In the genomic region with DNA sequence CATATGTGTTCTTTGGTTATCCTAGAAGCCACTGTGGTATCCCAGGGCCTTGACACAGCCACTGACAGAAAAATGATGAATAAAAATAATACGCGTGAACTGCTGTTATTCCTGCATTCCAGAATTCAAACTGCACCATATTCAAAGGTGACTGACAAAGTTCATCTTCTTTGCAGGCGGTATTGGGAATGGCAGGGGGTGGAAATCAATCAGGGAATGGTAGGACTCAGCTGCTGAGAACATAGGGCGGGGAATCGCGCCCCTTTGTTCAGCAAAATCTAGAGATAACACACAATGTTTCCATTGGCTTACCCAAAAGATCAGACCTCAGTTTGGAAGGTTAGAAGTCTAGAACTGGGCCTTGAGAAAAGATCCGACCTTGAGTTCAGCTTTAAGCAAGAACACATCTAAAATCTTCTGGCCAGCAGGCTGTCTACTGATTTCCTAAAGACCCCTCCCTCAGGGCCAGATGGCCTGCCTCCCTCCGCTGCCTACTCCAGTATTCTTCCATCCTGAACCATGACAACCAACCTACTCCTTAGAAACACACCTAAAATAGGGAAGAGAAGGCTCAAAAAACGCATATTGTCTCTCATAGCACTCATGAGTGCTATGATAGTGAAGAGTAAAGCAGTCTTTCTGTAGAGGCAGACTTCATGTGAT, we compare ENCODE assay signal across 13 cellular contexts. TPM values are rescaled to one million over a fixed set of nuclear protein-coding genes. Genes with fewer than 3 reads are reported as not detected.
DNase-seq lines count a peak whose midpoint lies in the region; ATAC-seq and TF ChIP-seq lines count a peak whose summit lies in the region.
"Had no signal": no experiment of that assay in that cellular context is flagged by ENCODE, and none has a peak within 500 bp of the region (broad histone marks: within the 10 kb centered on the region; RNA-seq: fewer than 3 reads in every experiment).

No MANE protein-coding gene starts in this region.

- no peak for TF ChIP-seq CTCF in activated CD8-positive, alpha-beta T cell treated with anti-CD3 and anti-CD28 coated beads for 36 hours (IDR thresholded peaks at IDR 0.05)
- TF ChIP-seq CTCF in type B pancreatic cell (conservative IDR thresholded peaks at IDR 0.05) (no peak), breast epithelium (IDR thresholded peaks at IDR 0.05) (no peak)

- peaks cover 83% of the 10 kb centered on the region for H3K4me1 Mint-ChIP-seq in activated naive CD4-positive, alpha-beta T cell treated with anti-CD3 and anti-CD28 coated beads, Interleukin-2, amount 50 U/mL, for 24 hours
- H3K4me1 Mint-ChIP-seq in activated CD8-positive, alpha-beta T cell treated with anti-CD3 and anti-CD28 coated beads for 36 hours (ENCODE audit: low read depth): peaks cover 78% of the 10 kb centered on the region
- H3K4me1 Mint-ChIP-seq in immature natural killer cell: peaks cover 88 to 93% of the 10 kb centered on the region in 2 donors
- peaks cover 50% of the 10 kb centered on the region for H3K4me1 Mint-ChIP-seq in type B pancreatic cell (ENCODE audit: unreplicated experiment)

- TF ChIP-seq POLR2A in breast epithelium (IDR thresholded peaks at IDR 0.05): no peak

- H3K9me3 ChIP-seq in breast epithelium: no peaks in the 10 kb centered on the region
- H3K9me3 ChIP-seq: uterus had no signal

- peak overlapping the region; percentile 80 for H3K27ac Mint-ChIP-seq in activated naive CD4-positive, alpha-beta T cell treated with anti-CD3 and anti-CD28 coated beads, Interleukin-2, amount 50 U/mL, for 24 hours
- H3K27ac Mint-ChIP-seq in activated CD8-positive, alpha-beta T cell treated with anti-CD3 and anti-CD28 coated beads for 36 hours: peak overlapping the region; percentile 91
- H3K27ac Mint-ChIP-seq in immature natural killer cell: peak overlapping the region; percentile 95 to 99 (median 97)
- H3K27ac Mint-ChIP-seq in type B pancreatic cell: peak overlapping the region; percentile 87

- intact Hi-C loops in activated CD8-positive, alpha-beta T cell treated with anti-CD3 and anti-CD28 coated beads for 36 hours (cut with micrococcal nuclease): loop anchor here (5.0 kb wide), 1 partner anchor 34 kb away; the partner anchor contains the start of gene CDK5R1
- intact Hi-C loops in breast epithelium (cut with DNase I; ENCODE audit: low total_unique reads): no loop called here

- no peak for ATAC-seq in activated CD8-positive, alpha-beta T cell treated with anti-CD3 and anti-CD28 coated beads for 36 hours
- no peak for ATAC-seq in GM21786 (IDR thresholded peaks at IDR 0.05; ENCODE audit: unreplicated experiment)

- H3K36me3 ChIP-seq in breast epithelium: no peaks in the 10 kb centered on the region
- H3K36me3 ChIP-seq: uterus had no signal

- H3K27ac ChIP-seq in breast epithelium: no peak overlapping the region
- H3K27ac ChIP-seq: C4-2B had no signal

- no peaks in the 10 kb centered on the region for H3K27me3 ChIP-seq in breast epithelium
- H3K27me3 ChIP-seq: hepatocyte, uterus had no signal

- DNase-seq in activated naive CD4-positive, alpha-beta T cell (lab: John Stamatoyannopoulos, UW): no peak
- DNase-seq in activated CD8-positive, alpha-beta T cell treated with anti-CD3 and anti-CD28 coated beads for 36 hours: no peak
- DNase-seq in immature natural killer cell (no peak), type B pancreatic cell (ENCODE audit: extremely low spot score, unreplicated experiment) (no peak), hepatic stellate cell (ENCODE audit: low spot score) (no peak), breast epithelium (ENCODE audit: low spot score in 2 of 2) (no peak)
- DNase-seq: KG1, uterus had no signal

- CTCF ChIA-PET in activated CD8-positive, alpha-beta T cell treated with anti-CD3 and anti-CD28 coated beads for 36 hours (lab: Charles Lee): no interaction called here

- H3K4me3 ChIP-seq in breast epithelium: no peak overlapping the region
- H3K4me3 ChIP-seq: hepatocyte, lung, uterus had no signal

- no peaks in the 10 kb centered on the region for H3K36me3 Mint-ChIP-seq in activated naive CD4-positive, alpha-beta T cell treated with anti-CD3 and anti-CD28 coated beads, Interleukin-2, amount 50 U/mL, for 24 hours
- H3K36me3 Mint-ChIP-seq in activated CD8-positive, alpha-beta T cell treated with anti-CD3 and anti-CD28 coated beads for 36 hours (ENCODE audit: low read depth): peaks cover 5% of the 10 kb centered on the region
- peaks cover 0 to 3% (median 0%) of the 10 kb centered on the region in 3 donors for H3K36me3 Mint-ChIP-seq in immature natural killer cell
- H3K36me3 Mint-ChIP-seq in type B pancreatic cell: no peaks in the 10 kb centered on the region

- H3K4me3 Mint-ChIP-seq in activated naive CD4-positive, alpha-beta T cell treated with anti-CD3 and anti-CD28 coated beads, Interleukin-2, amount 50 U/mL, for 24 hours: peak overlapping the region; percentile 78
- H3K4me3 Mint-ChIP-seq in activated CD8-positive, alpha-beta T cell treated with anti-CD3 and anti-CD28 coated beads for 36 hours: peak overlapping the region; percentile 74
- peak overlapping the region; percentile 85 to 93 (median 87) for H3K4me3 Mint-ChIP-seq in immature natural killer cell
- H3K4me3 Mint-ChIP-seq in type B pancreatic cell: peak overlapping the region; percentile 90

- POLR2A ChIA-PET in activated CD8-positive, alpha-beta T cell treated with anti-CD3 and anti-CD28 coated beads for 36 hours (lab: Charles Lee): interaction anchor here (1.3 to 6.9 kb wide), 3 partner anchors 17 to 33 kb away, joined by 3 to 43 read pairs (median 5); partner anchors contain the start of gene CDK5R1

- H3K27me3 Mint-ChIP-seq in activated naive CD4-positive, alpha-beta T cell treated with anti-CD3 and anti-CD28 coated beads, Interleukin-2, amount 50 U/mL, for 24 hours: no peaks in the 10 kb centered on the region
- peaks cover 2% of the 10 kb centered on the region for H3K27me3 Mint-ChIP-seq in activated CD8-positive, alpha-beta T cell treated with anti-CD3 and anti-CD28 coated beads for 36 hours
- H3K27me3 Mint-ChIP-seq in immature natural killer cell (ENCODE audit: low read depth in 3 of 3): peaks cover 1 to 24% (median 24%) of the 10 kb centered on the region in 3 donors
- peaks cover 3% of the 10 kb centered on the region for H3K27me3 Mint-ChIP-seq in type B pancreatic cell

- no peaks in the 10 kb centered on the region for H3K4me1 ChIP-seq in breast epithelium
- H3K4me1 ChIP-seq: uterus had no signal

- no peaks in the 10 kb centered on the region for H3K9me3 Mint-ChIP-seq in activated naive CD4-positive, alpha-beta T cell treated with anti-CD3 and anti-CD28 coated beads, Interleukin-2, amount 50 U/mL, for 24 hours
- H3K9me3 Mint-ChIP-seq in activated CD8-positive, alpha-beta T cell treated with anti-CD3 and anti-CD28 coated beads for 36 hours: no peaks in the 10 kb centered on the region
- H3K9me3 Mint-ChIP-seq in immature natural killer cell (peaks cover 0 to 3% (median 0%) of the 10 kb centered on the region in 6 donors), type B pancreatic cell (no peaks in the 10 kb centered on the region)

RNA-seq across cellular contexts. Expression of gene CDK5R1, which starts 34.1 kb away (rescaled TPM):
- 10 to 100 TPM; 10.2 to 10.5 TPM for total RNA-seq in activated CD8-positive, alpha-beta T cell treated with anti-CD3 and anti-CD28 coated beads for 36 hours
- 1 to 10 TPM in 2 of 3 donors, under 1 TPM in 1; 0.37 to 5.8 (median 2.3) TPM for polyA plus RNA-seq in immature natural killer cell
- 6.9 and 9.7 TPM in 2 replicates for total RNA-seq in type B pancreatic cell (ENCODE audit: low replicate concordance)
- under 1 TPM; 0.66 to 0.88 (median 0.80) TPM for total RNA-seq in breast epithelium
